In the genomic region with DNA sequence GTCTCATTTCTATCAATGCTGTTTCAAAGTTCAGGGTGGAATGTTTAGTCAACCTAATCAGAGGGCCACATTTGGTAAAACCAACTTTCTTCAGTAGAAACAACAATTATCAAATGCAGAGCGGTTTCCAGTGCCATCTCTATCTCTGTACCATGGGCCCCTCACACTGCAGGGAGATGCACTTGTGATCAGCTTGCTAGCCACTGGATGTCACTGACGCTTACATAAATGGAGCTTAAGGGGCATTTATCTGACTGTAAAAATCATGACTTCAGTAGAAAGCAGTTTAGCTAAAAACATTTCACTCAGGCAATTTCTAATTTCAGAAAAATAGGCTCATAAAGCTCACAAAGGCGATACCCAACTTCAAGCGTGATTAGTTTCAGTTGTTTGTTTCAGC, we compare ENCODE assay signal across 1 cellular context.
TF ChIP-seq lines count a peak whose summit lies in the region.

No MANE protein-coding gene starts in this region.

TF ChIP-seq in SK-N-SH, 30 proteins besides CTCF, POLR2A, EP300 and RAD21 (continued from another document):
- TF ChIP-seq ZBTB33 (IDR thresholded peaks at IDR 0.05; ENCODE audit: borderline replicate concordance, low read depth), result no peak
- no peak for TF ChIP-seq REST (IDR thresholded peaks at IDR 0.05; ENCODE audit: low read depth, low read length)
- TF ChIP-seq NRF1 (IDR thresholded peaks at IDR 0.05; ENCODE audit: low read depth, low read length), result no peak
- no peak for TF ChIP-seq FOXM1 (IDR thresholded peaks at IDR 0.05; ENCODE audit: low read depth)
- TF ChIP-seq SIN3A (IDR thresholded peaks at IDR 0.05; ENCODE audit: borderline replicate concordance, low read depth, low read length), result no peak
